17 cellular contexts compared by ENCODE assay signal in genomic region chrX:129705988-129706387, GRCh38. TPM values are rescaled to one million over a fixed set of nuclear protein-coding genes. Genes with fewer than 3 reads are reported as not detected.
"Had no signal": no experiment of that assay in that cellular context is flagged by ENCODE, and none has a peak within 500 bp of the region (broad histone marks: within the 10 kb centered on the region; RNA-seq: fewer than 3 reads in every experiment).

No MANE protein-coding gene starts in this region.

- H3K27me3 ChIP-seq: adrenal gland had no signal

- H3K27ac ChIP-seq: adrenal gland had no signal

- H3K36me3 ChIP-seq: adrenal gland had no signal

- H3K4me1 ChIP-seq: adrenal gland had no signal

- H3K4me3 ChIP-seq: adrenal gland had no signal

- DNase-seq: activated CD4-positive, alpha-beta T cell treated with anti-CD3 and anti-CD28 coated beads for 4 hours; activated CD8-positive, alpha-beta memory T cell treated with anti-CD3 and anti-CD28 coated beads, Interleukin-2, amount 50 U/mL, for 48 hours; activated CD8-positive, alpha-beta T cell treated with anti-CD3 and anti-CD28 coated beads, Interleukin-2, amount 10 ng/mL, durations not matched to agents 7 days and 5 days; activated naive CD4-positive, alpha-beta T cell treated with anti-CD3 and anti-CD28 coated beads, Interleukin-2, amount 50 U/mL, for 16 hours; activated naive CD8-positive, alpha-beta T cell treated with anti-CD3 and anti-CD28 coated beads, Interleukin-2, amount 10 ng/mL, durations not matched to agents 7 days and 5 days; activated T-cell treated with anti-CD3 and anti-CD28 coated beads, Interleukin-2, amount 50 U/mL, for 1 hour; cerebellar nuclear complex; KBM-7; NCI-H1417; NCI-H510A; NCI-H526 treated with DMSO at 0.1 percent for 48 hours; NCI-H82; SHP77 treated with DMSO at 0.1 percent for 48 hours had no signal

- H3K9me3 ChIP-seq: adrenal gland had no signal

RNA-seq across cellular contexts. Expression of gene XPNPEP2, which starts 32.8 kb away (rescaled TPM):
- total RNA-seq: LHCN-M2, MCF 10A, SK-MEL-5 had no signal

RNA-seq across cellular contexts. Expression of gene APLN, which starts 51.2 kb away (rescaled TPM):
- total RNA-seq: MCF 10A had no signal
